11 cellular contexts compared by ENCODE assay signal in genomic region chr11:118227865-118228785, GRCh38. TPM values are rescaled to one million over a fixed set of nuclear protein-coding genes. Genes with fewer than 3 reads are reported as not detected.
DNase-seq lines count a peak whose midpoint lies in the region; ATAC-seq, FAIRE-seq and TF ChIP-seq lines count a peak whose summit lies in the region.
"Had no signal": no experiment of that assay in that cellular context is flagged by ENCODE, and none has a peak within 500 bp of the region (broad histone marks: within the 10 kb centered on the region; RNA-seq: fewer than 3 reads in every experiment).

No MANE protein-coding gene starts in this region.

- no peak for DNase-seq in GM12891 (ENCODE audit: insufficient read length, low spot score)
- peak; percentile 59 for DNase-seq in KG1 (lab: John Stamatoyannopoulos, UW)
- DNase-seq in endothelial cell of umbilical vein (ENCODE audit: low read depth, low spot score) = peak; percentile 43
- no peak for DNase-seq in prostate gland (ENCODE audit: low spot score)
- DNase-seq in type B pancreatic cell (ENCODE audit: extremely low spot score, unreplicated experiment) = no peak
- no peak for DNase-seq in NCI-H446 (lab: John Stamatoyannopoulos, UW)
- no peak for DNase-seq in COLO829 (ENCODE audit: low spot score)
- DNase-seq: body of pancreas, NCI-H510A had no signal

- no peaks in the 10 kb centered on the region for H3K9me1 ChIP-seq in endothelial cell of umbilical vein (replicated peaks; ENCODE audit: control insufficient read depth, extremely low read depth, insufficient read depth, low read length)

- H4K20me1 ChIP-seq in endothelial cell of umbilical vein (replicated peaks; ENCODE audit: control insufficient read depth, extremely low read depth, insufficient read depth, low read length) = no peaks in the 10 kb centered on the region

- ATAC-seq in GM21526 (IDR thresholded peaks at IDR 0.05; ENCODE audit: low FRiP score, unreplicated experiment) = peak; percentile 48
- ATAC-seq: body of pancreas had no signal

- dilution Hi-C loops in endothelial cell of umbilical vein (cut with MboI; ENCODE audit: extremely low pct_ligation_motif_present, low sequenced_read_pairs) = no loop called here

- POLR2A ChIA-PET in endothelial cell of umbilical vein (lab: Charles Lee) = no interaction called here

- H3K27ac ChIP-seq in endothelial cell of umbilical vein (ENCODE audit: insufficient read depth, low read depth, low read length) = peak overlapping the region; percentile 34
- H3K27ac ChIP-seq in prostate gland = no peak overlapping the region
- H3K27ac ChIP-seq: thoracic aorta had no signal

- no peaks in the 10 kb centered on the region for H3K27me3 ChIP-seq in endothelial cell of umbilical vein (ENCODE audit: control insufficient read depth in 2 of 2, insufficient read depth in 2 of 2, low read length in 2 of 2)
- no peaks in the 10 kb centered on the region for H3K27me3 ChIP-seq in prostate gland (replicated peaks; ENCODE audit: insufficient read depth)
- H3K27me3 ChIP-seq: body of pancreas had no signal

- no TSS peak for BruUV-seq in endothelial cell of umbilical vein (replicated peaks; lab: Mats Ljungman, UMichigan)

- TF ChIP-seq CTCF in endothelial cell of umbilical vein (IDR thresholded peaks at IDR 0.05; ENCODE audit: extremely low read depth in 1 of 2, insufficient read depth in 1 of 2, low read depth in 1 of 2, low read length in 2 of 2) (no peak), prostate gland (IDR thresholded peaks at IDR 0.05) (no peak), type B pancreatic cell (conservative IDR thresholded peaks at IDR 0.05) (no peak)

- intact Hi-C loops in endothelial cell of umbilical vein (cut with micrococcal nuclease) (loop anchor here (2.0 kb wide), 1 partner anchor 21 kb away; no protein-coding TSS in a partner anchor), prostate gland (cut with DNase I) (no loop called here)

- no peaks in the 10 kb centered on the region for H3K9me3 ChIP-seq in endothelial cell of umbilical vein (replicated peaks; ENCODE audit: control insufficient read depth, insufficient read depth, low read length)
- no peaks in the 10 kb centered on the region for H3K9me3 ChIP-seq in prostate gland
- H3K9me3 ChIP-seq: body of pancreas, thoracic aorta had no signal

- no peaks in the 10 kb centered on the region for H3K36me3 Mint-ChIP-seq in type B pancreatic cell

- no peak overlapping the region for H3K9ac ChIP-seq in endothelial cell of umbilical vein (replicated peaks; ENCODE audit: extremely low read depth, insufficient read depth, low read length)

- no peaks in the 10 kb centered on the region for H3K4me1 Mint-ChIP-seq in type B pancreatic cell (ENCODE audit: unreplicated experiment)

- H3K36me3 ChIP-seq in endothelial cell of umbilical vein (ENCODE audit: control insufficient read depth in 2 of 2, extremely low read depth in 1 of 2, insufficient read depth in 2 of 2, low read length in 2 of 2) (peaks cover 0 to 1% of the 10 kb centered on the region in 2 experiments), prostate gland (no peaks in the 10 kb centered on the region)
- H3K36me3 ChIP-seq: thoracic aorta had no signal

- H3K4me1 ChIP-seq in endothelial cell of umbilical vein (ENCODE audit: control insufficient read depth, extremely low read depth, insufficient read depth, low read length) = peaks cover 27% of the 10 kb centered on the region
- H3K4me1 ChIP-seq in prostate gland (replicated peaks) = no peaks in the 10 kb centered on the region
- H3K4me1 ChIP-seq: body of pancreas had no signal

- no peak overlapping the region for H3K4me3 Mint-ChIP-seq in type B pancreatic cell

- no peaks in the 10 kb centered on the region for H3K9me3 Mint-ChIP-seq in type B pancreatic cell

- CTCF ChIA-PET in endothelial cell of umbilical vein (lab: Charles Lee) = interaction anchor here (1.1 to 2.3 kb wide), 4 partner anchors 12 to 30 kb away, joined by 3 to 35 read pairs (median 13); no protein-coding TSS in a partner anchor

- no peak overlapping the region for H3K27ac Mint-ChIP-seq in type B pancreatic cell

- H3K27me3 Mint-ChIP-seq in type B pancreatic cell = peaks cover 10% of the 10 kb centered on the region

- H3K4me2 ChIP-seq in endothelial cell of umbilical vein (ENCODE audit: insufficient read depth, low read length) = peak overlapping the region; percentile 23

- 77% methylated on average over 8 of the region's 8 CpGs for WGBS in prostate gland

- no peaks in the 10 kb centered on the region for H3K79me2 ChIP-seq in endothelial cell of umbilical vein (ENCODE audit: control insufficient read depth, insufficient read depth, low read length)

- peak; percentile 98 for FAIRE-seq in GM12891 (lab: Jason Lieb, UNC)
- FAIRE-seq in endothelial cell of umbilical vein (lab: Jason Lieb, UNC) = no peak

- no peak for TF ChIP-seq POLR2A in GM12891 (IDR thresholded peaks at IDR 0.05; ENCODE audit: low read depth, low read length)
- no peak for TF ChIP-seq POLR2A in endothelial cell of umbilical vein (IDR thresholded peaks at IDR 0.05; ENCODE audit: low read depth, low read length)
- TF ChIP-seq POLR2A in prostate gland (IDR thresholded peaks at IDR 0.05) = no peak

- no peak overlapping the region for H3K4me3 ChIP-seq in endothelial cell of umbilical vein (replicated peaks in 1 of 3; ENCODE audit: insufficient read depth in 1 of 3, low read depth in 1 of 3, low read length in 3 of 3)
- H3K4me3 ChIP-seq in prostate gland = no peak overlapping the region
- H3K4me3 ChIP-seq: body of pancreas, thoracic aorta had no signal

- H2AFZ ChIP-seq in endothelial cell of umbilical vein (ENCODE audit: low read depth, low read length) = no peak overlapping the region

TF ChIP-seq in GM12891, 5 proteins besides CTCF, POLR2A, EP300 and RAD21 (continues in another document):
- TF ChIP-seq PAX5 (IDR thresholded peaks at IDR 0.05; ENCODE audit: insufficient read depth, low read length, severe bottlenecking) (peak; percentile 49), SPI1 (IDR thresholded peaks at IDR 0.05; ENCODE audit: low read depth, low read length) (peak; percentile 96), POLR2AphosphoS5 (IDR thresholded peaks at IDR 0.05; ENCODE audit: low read depth, low read length) (no peak)

TF ChIP-seq in endothelial cell of umbilical vein, 7 proteins besides CTCF, POLR2A, EP300 and RAD21 (continues in another document):
- no peak for TF ChIP-seq MAX (IDR thresholded peaks at IDR 0.05; ENCODE audit: insufficient read depth, insufficient read length)

RNA-seq across cellular contexts. Expression of gene JAML, which starts 3.3 kb away (rescaled TPM):
- polyA plus RNA-seq in GM12891 (2012; ENCODE audit: low read depth, missing spikeins) = 3.8 TPM
- total RNA-seq in endothelial cell of umbilical vein (0.35 and 0.39 TPM in 2 replicates), prostate gland (1 to 10 TPM; 2.3 to 8.5 TPM), type B pancreatic cell (ENCODE audit: low replicate concordance) (0.19 and 0.57 TPM in 2 replicates)
- 0.04 TPM in 1 of 2 replicates, not detected in the other for polyA plus RNA-seq in endothelial cell of umbilical vein
- not detected in 2 replicates for polyA plus RNA-seq in endothelial cell of umbilical vein (2011; cell fraction: cytosol; rRNA removed)
- 0.10 and 0.37 TPM in 2 replicates for polyA plus RNA-seq in endothelial cell of umbilical vein (2011; cell fraction: nucleus; rRNA removed)
- polyA plus RNA-seq in endothelial cell of umbilical vein (2012) = 0.18 TPM in 1 of 2 replicates, not detected in the other
- polyA minus RNA-seq in endothelial cell of umbilical vein = 0.17 TPM in 1 of 2 replicates, not detected in the other
- polyA minus RNA-seq in endothelial cell of umbilical vein (2011; cell fraction: cytosol; rRNA and poly(A)+ RNA removed) = not detected
- 0.14 TPM in 1 of 2 replicates, not detected in the other for polyA minus RNA-seq in endothelial cell of umbilical vein (2011; cell fraction: nucleus; rRNA and poly(A)+ RNA removed)

RNA-seq across cellular contexts. Expression of gene MPZL3, which starts 24.0 kb away (rescaled TPM):
- polyA plus RNA-seq in GM12891 (2012; ENCODE audit: low read depth, missing spikeins) = 2.0 TPM
- total RNA-seq in endothelial cell of umbilical vein (7.0 and 7.1 TPM in 2 replicates), prostate gland (10 to 100 TPM in 1 of 2 donors, 1 to 10 TPM in 1; 6.2 to 13.0 TPM), type B pancreatic cell (ENCODE audit: low replicate concordance) (10.2 and 32.1 TPM in 2 replicates)
- 2.5 TPM in 2 replicates for polyA plus RNA-seq in endothelial cell of umbilical vein
- 2.2 and 2.4 TPM in 2 replicates for polyA plus RNA-seq in endothelial cell of umbilical vein (2011; cell fraction: cytosol; rRNA removed)
- polyA plus RNA-seq in endothelial cell of umbilical vein (2011; cell fraction: nucleus; rRNA removed) = 2.4 and 2.6 TPM in 2 replicates
- polyA plus RNA-seq in endothelial cell of umbilical vein (2012) = 4.5 and 4.9 TPM in 2 replicates
- 7.3 and 10.2 TPM in 2 replicates for polyA minus RNA-seq in endothelial cell of umbilical vein
- polyA minus RNA-seq in endothelial cell of umbilical vein (2011; cell fraction: cytosol; rRNA and poly(A)+ RNA removed) = 2.7 TPM
- 2.0 and 2.5 TPM in 2 replicates for polyA minus RNA-seq in endothelial cell of umbilical vein (2011; cell fraction: nucleus; rRNA and poly(A)+ RNA removed)

RNA-seq across cellular contexts. Expression of gene MPZL2, which starts 36.0 kb away (rescaled TPM):
- polyA plus RNA-seq in GM12891 (2012; ENCODE audit: low read depth, missing spikeins) = 0.21 TPM
- total RNA-seq in endothelial cell of umbilical vein (37.1 and 49.5 TPM in 2 replicates), prostate gland (100 to 1,000 TPM in 1 of 2 donors, 10 to 100 TPM in 1; 73.7 to 103 TPM), type B pancreatic cell (ENCODE audit: low replicate concordance) (32.7 and 113 TPM in 2 replicates)
- 16.5 and 21.0 TPM in 2 replicates for polyA plus RNA-seq in endothelial cell of umbilical vein
- 18.9 and 19.6 TPM in 2 replicates for polyA plus RNA-seq in endothelial cell of umbilical vein (2011; cell fraction: cytosol; rRNA removed)
- polyA plus RNA-seq in endothelial cell of umbilical vein (2011; cell fraction: nucleus; rRNA removed) = 36.2 and 38.7 TPM in 2 replicates
- 36.1 and 42.0 TPM in 2 replicates for polyA plus RNA-seq in endothelial cell of umbilical vein (2012)
- polyA minus RNA-seq in endothelial cell of umbilical vein = 25.2 and 32.8 TPM in 2 replicates
- polyA minus RNA-seq in endothelial cell of umbilical vein (2011; cell fraction: cytosol; rRNA and poly(A)+ RNA removed) = 20.5 TPM
- polyA minus RNA-seq in endothelial cell of umbilical vein (2011; cell fraction: nucleus; rRNA and poly(A)+ RNA removed) = 15.4 and 18.5 TPM in 2 replicates

RNA-seq across cellular contexts. Expression of gene SCN2B, which starts 51.7 kb away (rescaled TPM):
- polyA plus RNA-seq in GM12891 (2012; ENCODE audit: low read depth, missing spikeins) = not detected
- total RNA-seq in endothelial cell of umbilical vein (not detected in 2 replicates), prostate gland (1 to 10 TPM in 1 of 2 donors, under 1 TPM in 1; 0.68 to 1.1 TPM), type B pancreatic cell (ENCODE audit: low replicate concordance) (2.8 TPM in 1 of 2 replicates, not detected in the other)
- polyA plus RNA-seq in endothelial cell of umbilical vein = not detected in 2 replicates
- polyA plus RNA-seq in endothelial cell of umbilical vein (2011; cell fraction: cytosol; rRNA removed) = not detected in 2 replicates
- polyA plus RNA-seq in endothelial cell of umbilical vein (2011; cell fraction: nucleus; rRNA removed) = not detected in 2 replicates
- polyA plus RNA-seq in endothelial cell of umbilical vein (2012) = not detected in 2 replicates
- polyA minus RNA-seq in endothelial cell of umbilical vein = not detected in 2 replicates
- polyA minus RNA-seq in endothelial cell of umbilical vein (2011; cell fraction: cytosol; rRNA and poly(A)+ RNA removed) = not detected
- polyA minus RNA-seq in endothelial cell of umbilical vein (2011; cell fraction: nucleus; rRNA and poly(A)+ RNA removed) = not detected in 2 replicates

Comparison
In these comparisons a context has a peak if more than half of its experiments do, and no peak if none do; other contexts are left out.
1. DNase-seq: peak in KG1 (single experiment) and endothelial cell of umbilical vein (single experiment); none in GM12891 (single experiment), prostate gland (single experiment), type B pancreatic cell (single experiment), NCI-H446 (0 of 2) and COLO829 (single experiment).